11 cellular contexts compared by ENCODE assay signal in genomic region chr4:176191974-176192373, GRCh38.
DNase-seq lines count a peak whose midpoint lies in the region; TF ChIP-seq lines count a peak whose summit lies in the region.
"Had no signal": no experiment of that assay in that cellular context is flagged by ENCODE, and none has a peak within 500 bp of the region (broad histone marks: within the 10 kb centered on the region; RNA-seq: fewer than 3 reads in every experiment).

No MANE protein-coding gene starts in this region.

- no peak for TF ChIP-seq CTCF in astrocyte of the spinal cord (IDR thresholded peaks at IDR 0.05; ENCODE audit: low read depth, low read length)

- no peak overlapping the region for H3K4me3 ChIP-seq in astrocyte of the spinal cord (ENCODE audit: low read depth, low read length)
- H3K4me3 ChIP-seq: K562 had no signal

- in situ Hi-C loops in astrocyte of the spinal cord (cut with HindIII; ENCODE audit: low sequenced_read_pairs) = no loop called here

- peak; percentile 17 for DNase-seq in NCI-H2227 (lab: John Stamatoyannopoulos, UW; ENCODE audit: unreplicated experiment)
- DNase-seq in NCI-H2227 treated with DMSO at 0.1 percent for 48 hours (lab: John Stamatoyannopoulos, UW) = no peak
- peak; percentile 47 for DNase-seq in NCI-H2171 (lab: John Stamatoyannopoulos, UW)
- peak; percentile 14 for DNase-seq in astrocyte of the spinal cord (ENCODE audit: low read depth, low spot score)
- DNase-seq in stromal cell of bone marrow (ENCODE audit: low read depth) = peak; percentile 34
- no peak for DNase-seq in Kasumi-1 (lab: John Stamatoyannopoulos, UW)
- DNase-seq in activated T-cell treated with anti-CD3 and anti-CD28 coated beads for 4 hours = no peak
- DNase-seq in stimulated activated CD4-positive, alpha-beta T cell treated with anti-CD3 and anti-CD28 coated beads, Interleukin-4, amount 100 ng/mL, for 1 hour = no peak
- DNase-seq: brain microvascular endothelial cell, mesendoderm had no signal

Comparison
In these comparisons a context has a peak if more than half of its experiments do, and no peak if none do; other contexts are left out.
1. DNase-seq: peak in NCI-H2227 (single experiment), NCI-H2171 (single experiment), astrocyte of the spinal cord (single experiment) and stromal cell of bone marrow (single experiment); none in NCI-H2227 treated with DMSO at 0.1 percent for 48 hours (single experiment), Kasumi-1 (0 of 2), activated T-cell treated with anti-CD3 and anti-CD28 coated beads for 4 hours (single experiment) and stimulated activated CD4-positive, alpha-beta T cell treated with anti-CD3 and anti-CD28 coated beads, Interleukin-4, amount 100 ng/mL, for 1 hour (single experiment).